ENCODE assay signal across 27 cellular contexts in genomic region chr17:78430892-78431691, GRCh38. TPM values are rescaled to one million over a fixed set of nuclear protein-coding genes. Genes with fewer than 3 reads are reported as not detected.
DNase-seq lines count a peak whose midpoint lies in the region; ATAC-seq and TF ChIP-seq lines count a peak whose summit lies in the region.
"Had no signal": no experiment of that assay in that cellular context is flagged by ENCODE, and none has a peak within 500 bp of the region (broad histone marks: within the 10 kb centered on the region; RNA-seq: fewer than 3 reads in every experiment).

No MANE protein-coding gene starts in this region.

- in situ Hi-C loops in GM23248 (cut with MboI), result no loop called here

- peak overlapping the region in 6 of 10 donors; percentile 7 to 52 (median 34) for H3K27ac Mint-ChIP-seq in naive thymus-derived CD8-positive, alpha-beta T cell
- H3K27ac Mint-ChIP-seq: activated CD4-positive, alpha-beta T cell treated with anti-CD3 and anti-CD28 coated beads, Interleukin-2, amount 10 ng/mL, durations not matched to agents 24 days and 14 days; type B pancreatic cell had no signal

- no peaks in the 10 kb centered on the region for H4K20me1 ChIP-seq in GM23248 (ENCODE audit: insufficient read depth)

- peaks cover 0 to 33% (median 0%) of the 10 kb centered on the region in 3 donors for H3K36me3 Mint-ChIP-seq in naive thymus-derived CD8-positive, alpha-beta T cell

- POLR2A ChIA-PET in naive thymus-derived CD8-positive, alpha-beta T cell (lab: Charles Lee), result no interaction called here

- no peak overlapping the region for H3K4me3 ChIP-seq in GM23248
- no peak overlapping the region for H3K4me3 ChIP-seq in WERI-Rb-1 (ENCODE audit: low read depth, low read length)
- no peak overlapping the region for H3K4me3 ChIP-seq in dorsolateral prefrontal cortex
- H3K4me3 ChIP-seq: BLaER1 treated with 17β-estradiol and CSF1 and Interleukin-3, amounts not matched to agents 10 nM and 100 nM; gastroesophageal sphincter; spleen had no signal

- H3K9me3 Mint-ChIP-seq in naive thymus-derived CD8-positive, alpha-beta T cell, result no peaks in the 10 kb centered on the region
- H3K9me3 Mint-ChIP-seq: activated CD4-positive, alpha-beta T cell treated with anti-CD3 and anti-CD28 coated beads, Interleukin-2, amount 10 ng/mL, durations not matched to agents 24 days and 14 days; naive thymus-derived CD4-positive, alpha-beta T cell; type B pancreatic cell had no signal

- no peaks in the 10 kb centered on the region for H3F3A ChIP-seq in GM23248 (ENCODE audit: insufficient read depth)

- no peaks in the 10 kb centered on the region for H3K4me1 ChIP-seq in GM23248 (ENCODE audit: insufficient read depth)

- H3K9ac ChIP-seq in GM23248, result no peak overlapping the region

- no peak overlapping the region for H3K4me2 ChIP-seq in GM23248 (ENCODE audit: unreplicated experiment)

- intact Hi-C loops in dorsolateral prefrontal cortex (cut with DNase I), result no loop called here

- H3K79me2 ChIP-seq in GM23248 (ENCODE audit: insufficient read depth), result no peaks in the 10 kb centered on the region

- 34 to 35% methylated on average over 20 of the region's 20 CpGs for WGBS in GM23248 (ENCODE audit: low coverage in 1 of 2, low lambda C conversion rate in 2 of 2, missing lambda C conversion rate in 2 of 2), 2 experiments

- no peak overlapping the region for H3K27ac ChIP-seq in GM23248
- no peak overlapping the region for H3K27ac ChIP-seq in WERI-Rb-1
- H3K27ac ChIP-seq in dorsolateral prefrontal cortex, result peak overlapping the region in 55 of 59 donors; percentile 29 to 96 (median 86)
- H3K27ac ChIP-seq: gastroesophageal sphincter, spleen had no signal

- H3K9me3 ChIP-seq in GM23248 (ENCODE audit: low read depth) (no peaks in the 10 kb centered on the region), WERI-Rb-1 (ENCODE audit: severe bottlenecking) (no peaks in the 10 kb centered on the region)
- H3K9me3 ChIP-seq: BLaER1 treated with 17β-estradiol and CSF1 and Interleukin-3, amounts not matched to agents 10 nM and 100 nM; gastroesophageal sphincter; spleen had no signal

- no peaks in the 10 kb centered on the region for H3K36me3 ChIP-seq in GM23248 (ENCODE audit: low read depth)
- peaks cover 14% of the 10 kb centered on the region for H3K36me3 ChIP-seq in WERI-Rb-1

- no peak overlapping the region for H3K4me3 Mint-ChIP-seq in naive thymus-derived CD8-positive, alpha-beta T cell
- H3K4me3 Mint-ChIP-seq: activated CD4-positive, alpha-beta T cell treated with anti-CD3 and anti-CD28 coated beads, Interleukin-2, amount 10 ng/mL, durations not matched to agents 24 days and 14 days; naive thymus-derived CD4-positive, alpha-beta T cell; type B pancreatic cell had no signal

- H2AFZ ChIP-seq in GM23248, result no peak overlapping the region

- no peak for TF ChIP-seq CTCF in WERI-Rb-1 (IDR thresholded peaks at IDR 0.05; ENCODE audit: low read depth, low read length)
- TF ChIP-seq CTCF in dorsolateral prefrontal cortex (IDR thresholded peaks at IDR 0.05 in 54 of 56, conservative IDR thresholded peaks at IDR 0.05 in 2 of 56; ENCODE audit: low read depth in 1 of 56, partially characterized antibody in 56 of 56), result no peak

- no peaks in the 10 kb centered on the region for H3K27me3 Mint-ChIP-seq in naive thymus-derived CD8-positive, alpha-beta T cell
- H3K27me3 Mint-ChIP-seq: activated CD4-positive, alpha-beta T cell treated with anti-CD3 and anti-CD28 coated beads, Interleukin-2, amount 10 ng/mL, durations not matched to agents 24 days and 14 days; naive thymus-derived CD4-positive, alpha-beta T cell had no signal

- no peaks in the 10 kb centered on the region for H3K9me2 ChIP-seq in GM23248 (ENCODE audit: insufficient read depth)

- peaks cover 0 to 13% (median 3%) of the 10 kb centered on the region in 4 donors for H3K4me1 Mint-ChIP-seq in naive thymus-derived CD8-positive, alpha-beta T cell
- H3K4me1 Mint-ChIP-seq: activated CD4-positive, alpha-beta T cell treated with anti-CD3 and anti-CD28 coated beads, Interleukin-2, amount 10 ng/mL, durations not matched to agents 24 days and 14 days had no signal

- DNase-seq in GM23248, result peak; percentile 23
- peak; percentile 43 for DNase-seq in WERI-Rb-1
- DNase-seq in dorsolateral prefrontal cortex, result no peak
- no peak for DNase-seq in naive thymus-derived CD8-positive, alpha-beta T cell
- DNase-seq in hepatic stellate cell (ENCODE audit: low spot score), result no peak
- no peak for DNase-seq in activated CD4-positive, alpha-beta T cell treated with anti-CD3 and anti-CD28 coated beads, Interleukin-2, amount 50 U/mL, for 1 hour
- DNase-seq: activated CD4-positive, alpha-beta T cell treated with anti-CD3 and anti-CD28 coated beads, Interleukin-2, amount 10 ng/mL, durations not matched to agents 24 days and 14 days; activated naive CD4-positive, alpha-beta T cell treated with Interleukin-2 at 50 U/mL for 16 hours; activated T-cell treated with anti-CD3 and anti-CD28 coated beads, Interleukin-2, amount 50 U/mL, for 48 hours; amniotic stem cell; cortex of kidney; DND-41; hypothalamus; left ventricle myocardium superior; midbrain; naive thymus-derived CD4-positive, alpha-beta T cell; NCI-H1105 treated with DMSO at 0.1 percent for 48 hours; NCI-H2029 treated with DMSO at 0.1 percent for 48 hours; NCI-H2227 treated with DMSO at 0.1 percent for 48 hours; SHP77; spleen; stimulated activated CD4-positive, alpha-beta T cell treated with anti-CD3 and anti-CD28 coated beads, Interleukin-2, amount 100 ng/mL, for 48 hours had no signal

- no peak for ATAC-seq in naive thymus-derived CD8-positive, alpha-beta T cell
- no peak for ATAC-seq in HG03095 (IDR thresholded peaks at IDR 0.05; ENCODE audit: unreplicated experiment)
- ATAC-seq: gastroesophageal sphincter; left ventricle myocardium superior; naive thymus-derived CD4-positive, alpha-beta T cell; Panc1 had no signal

- no peaks in the 10 kb centered on the region for H3K27me3 ChIP-seq in GM23248 (replicated peaks; ENCODE audit: insufficient read depth)
- H3K27me3 ChIP-seq in WERI-Rb-1 (ENCODE audit: insufficient read depth, low read depth, severe bottlenecking), result no peaks in the 10 kb centered on the region
- H3K27me3 ChIP-seq in dorsolateral prefrontal cortex, result no peaks in the 10 kb centered on the region
- H3K27me3 ChIP-seq: BLaER1 treated with 17β-estradiol and CSF1 and Interleukin-3, amounts not matched to agents 10 nM and 100 nM; spleen had no signal

RNA-seq across cellular contexts. Expression of gene PGS1, which starts 52.6 kb away (rescaled TPM):
- 31.4 and 32.5 TPM in 2 replicates for total RNA-seq in GM23248 (2014; rRNA removed; shearing (Covaris generic))
- polyA plus RNA-seq in GM23248 (2016; fragmentation: Nextera tagmentation; extraction: Ambion mirVana), result 28.6 and 30.2 TPM in 2 replicates
- total RNA-seq in dorsolateral prefrontal cortex, result 10 to 100 TPM; 40.3 to 89.2 (median 57.6) TPM
- 10 to 100 TPM; 72.5 to 73.4 TPM for total RNA-seq in naive thymus-derived CD8-positive, alpha-beta T cell
- 10 to 100 TPM; 24.3 to 46.6 (median 32.7) TPM for polyA plus RNA-seq in naive thymus-derived CD8-positive, alpha-beta T cell

Comparison
In these comparisons a context has a peak if more than half of its experiments do, and no peak if none do; other contexts are left out.
1. DNase-seq: peak in GM23248 (single experiment) and WERI-Rb-1 (single experiment); none in dorsolateral prefrontal cortex (0 of 10), naive thymus-derived CD8-positive, alpha-beta T cell (0 of 10), hepatic stellate cell (single experiment) and activated CD4-positive, alpha-beta T cell treated with anti-CD3 and anti-CD28 coated beads, Interleukin-2, amount 50 U/mL, for 1 hour (single experiment).
2. H3K27ac ChIP-seq: peak in dorsolateral prefrontal cortex (55 of 59); none in GM23248 (single experiment) and WERI-Rb-1 (single experiment).